Comparison of ENCODE assay signal across 1 cellular context in genomic region chr4:108714880-108715279, GRCh38.
TF ChIP-seq lines count a peak whose summit lies in the region.

No MANE protein-coding gene starts in this region.

TF ChIP-seq in GM23338, 12 proteins besides CTCF, POLR2A, EP300 and RAD21 (continued from another document):
- TF ChIP-seq, protein P1, sequence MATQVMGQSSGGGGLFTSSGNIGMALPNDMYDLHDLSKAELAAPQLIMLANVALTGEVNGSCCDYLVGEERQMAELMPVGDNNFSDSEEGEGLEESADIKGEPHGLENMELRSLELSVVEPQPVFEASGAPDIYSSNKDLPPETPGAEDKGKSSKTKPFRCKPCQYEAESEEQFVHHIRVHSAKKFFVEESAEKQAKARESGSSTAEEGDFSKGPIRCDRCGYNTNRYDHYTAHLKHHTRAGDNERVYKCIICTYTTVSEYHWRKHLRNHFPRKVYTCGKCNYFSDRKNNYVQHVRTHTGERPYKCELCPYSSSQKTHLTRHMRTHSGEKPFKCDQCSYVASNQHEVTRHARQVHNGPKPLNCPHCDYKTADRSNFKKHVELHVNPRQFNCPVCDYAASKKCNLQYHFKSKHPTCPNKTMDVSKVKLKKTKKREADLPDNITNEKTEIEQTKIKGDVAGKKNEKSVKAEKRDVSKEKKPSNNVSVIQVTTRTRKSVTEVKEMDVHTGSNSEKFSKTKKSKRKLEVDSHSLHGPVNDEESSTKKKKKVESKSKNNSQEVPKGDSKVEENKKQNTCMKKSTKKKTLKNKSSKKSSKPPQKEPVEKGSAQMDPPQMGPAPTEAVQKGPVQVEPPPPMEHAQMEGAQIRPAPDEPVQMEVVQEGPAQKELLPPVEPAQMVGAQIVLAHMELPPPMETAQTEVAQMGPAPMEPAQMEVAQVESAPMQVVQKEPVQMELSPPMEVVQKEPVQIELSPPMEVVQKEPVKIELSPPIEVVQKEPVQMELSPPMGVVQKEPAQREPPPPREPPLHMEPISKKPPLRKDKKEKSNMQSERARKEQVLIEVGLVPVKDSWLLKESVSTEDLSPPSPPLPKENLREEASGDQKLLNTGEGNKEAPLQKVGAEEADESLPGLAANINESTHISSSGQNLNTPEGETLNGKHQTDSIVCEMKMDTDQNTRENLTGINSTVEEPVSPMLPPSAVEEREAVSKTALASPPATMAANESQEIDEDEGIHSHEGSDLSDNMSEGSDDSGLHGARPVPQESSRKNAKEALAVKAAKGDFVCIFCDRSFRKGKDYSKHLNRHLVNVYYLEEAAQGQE (IDR thresholded peaks at IDR 0.05; ENCODE audit: unreplicated experiment), result no peak
- TF ChIP-seq ZNF331 (CRISPR knock-in tag; IDR thresholded peaks at IDR 0.05; ENCODE audit: low read depth) (no peak), ZNF114 (CRISPR knock-in tag; IDR thresholded peaks at IDR 0.05) (no peak), POLR2AphosphoS5 (IDR thresholded peaks at IDR 0.05; ENCODE audit: low read depth) (no peak), NANOG (IDR thresholded peaks at IDR 0.05; ENCODE audit: borderline replicate concordance) (no peak), EZH2phosphoT487 (IDR thresholded peaks at IDR 0.05; ENCODE audit: unreplicated experiment) (no peak)
